Comparison of ENCODE assay signal across 18 cellular contexts in genomic region chr7:132969520-132969919, GRCh38.
DNase-seq lines count a peak whose midpoint lies in the region; ATAC-seq and TF ChIP-seq lines count a peak whose summit lies in the region.
"Had no signal": no experiment of that assay in that cellular context is flagged by ENCODE, and none has a peak within 500 bp of the region (broad histone marks: within the 10 kb centered on the region; RNA-seq: fewer than 3 reads in every experiment).

No MANE protein-coding gene starts in this region.

- H3K4me1 ChIP-seq in GM23248 (ENCODE audit: insufficient read depth): no peaks in the 10 kb centered on the region
- H3K4me1 ChIP-seq: BLaER1, HAP-1 had no signal

- peaks cover 18% of the 10 kb centered on the region for H3K79me2 ChIP-seq in GM23248 (ENCODE audit: insufficient read depth)

- CTCF ChIA-PET in WTC11 (lab: Charles Lee): no interaction called here

- peaks cover 44% of the 10 kb centered on the region for H3K36me3 Mint-ChIP-seq in stimulated activated naive CD8-positive, alpha-beta T cell treated with anti-CD3 and anti-CD28 coated beads, Interleukin-15, Interleukin-2, amounts not matched to agents 100 ng/mL and 50 ng/mL, for 24 hours (ENCODE audit: low read depth)
- peaks cover 8% of the 10 kb centered on the region for H3K36me3 Mint-ChIP-seq in WTC11
- peaks cover 11% of the 10 kb centered on the region for H3K36me3 Mint-ChIP-seq in mesothelial cell of epicardium

- peak overlapping the region; percentile 33 for H3K27ac Mint-ChIP-seq in stimulated activated naive CD8-positive, alpha-beta T cell treated with anti-CD3 and anti-CD28 coated beads, Interleukin-15, Interleukin-2, amounts not matched to agents 100 ng/mL and 50 ng/mL, for 24 hours
- H3K27ac Mint-ChIP-seq in WTC11 (peak overlapping the region; percentile 43; the same call in 1 of the 2 replicates), mesothelial cell of epicardium (no peak overlapping the region)
- H3K27ac Mint-ChIP-seq in stimulated activated naive CD8-positive, alpha-beta T cell treated with anti-CD3 and anti-CD28 coated beads, Interleukin-15, amount 100 ng/mL, for 72 hours: peak overlapping the region; percentile 45 to 49
- H3K27ac Mint-ChIP-seq: B cell; CD8-positive, alpha-beta T cell; HFFc6 had no signal

- H3K9me2 ChIP-seq in GM23248 (ENCODE audit: insufficient read depth): no peaks in the 10 kb centered on the region

- 78 to 93% methylated on average over 1 of the region's 1 CpG for WGBS in GM23248 (ENCODE audit: low coverage in 1 of 2, low lambda C conversion rate in 2 of 2, missing lambda C conversion rate in 2 of 2), 2 experiments

- no peak overlapping the region for H2AFZ ChIP-seq in GM23248

- TF ChIP-seq CTCF in WTC11 (IDR thresholded peaks at IDR 0.05) (no peak), mesothelial cell of epicardium (IDR thresholded peaks at IDR 0.05; ENCODE audit: unreplicated experiment) (no peak)

- H3K4me1 Mint-ChIP-seq in stimulated activated naive CD8-positive, alpha-beta T cell treated with anti-CD3 and anti-CD28 coated beads, Interleukin-15, Interleukin-2, amounts not matched to agents 100 ng/mL and 50 ng/mL, for 24 hours (ENCODE audit: low read depth): peaks cover 3% of the 10 kb centered on the region
- H3K4me1 Mint-ChIP-seq in WTC11: peaks cover 32% of the 10 kb centered on the region
- no peaks in the 10 kb centered on the region for H3K4me1 Mint-ChIP-seq in stimulated activated naive CD8-positive, alpha-beta T cell treated with anti-CD3 and anti-CD28 coated beads, Interleukin-15, amount 100 ng/mL, for 72 hours
- peaks cover 17% of the 10 kb centered on the region for H3K4me1 Mint-ChIP-seq in mesothelial cell of epicardium

- no peaks in the 10 kb centered on the region for H3K27me3 Mint-ChIP-seq in stimulated activated naive CD8-positive, alpha-beta T cell treated with anti-CD3 and anti-CD28 coated beads, Interleukin-15, Interleukin-2, amounts not matched to agents 100 ng/mL and 50 ng/mL, for 24 hours
- H3K27me3 Mint-ChIP-seq in WTC11 (ENCODE audit: low read depth): no peaks in the 10 kb centered on the region
- H3K27me3 Mint-ChIP-seq in stimulated activated naive CD8-positive, alpha-beta T cell treated with anti-CD3 and anti-CD28 coated beads, Interleukin-15, amount 100 ng/mL, for 72 hours: no peaks in the 10 kb centered on the region
- no peaks in the 10 kb centered on the region for H3K27me3 Mint-ChIP-seq in mesothelial cell of epicardium (ENCODE audit: low read depth)
- H3K27me3 Mint-ChIP-seq: B cell; CD4-positive, CD25-positive, alpha-beta regulatory T cell had no signal

- H3K9me3 ChIP-seq in GM23248 (ENCODE audit: low read depth): no peaks in the 10 kb centered on the region
- H3K9me3 ChIP-seq: BLaER1, Caco-2, HAP-1 had no signal

- no peaks in the 10 kb centered on the region for H3K9me3 Mint-ChIP-seq in stimulated activated naive CD8-positive, alpha-beta T cell treated with anti-CD3 and anti-CD28 coated beads, Interleukin-15, Interleukin-2, amounts not matched to agents 100 ng/mL and 50 ng/mL, for 24 hours
- no peaks in the 10 kb centered on the region for H3K9me3 Mint-ChIP-seq in WTC11
- no peaks in the 10 kb centered on the region for H3K9me3 Mint-ChIP-seq in stimulated activated naive CD8-positive, alpha-beta T cell treated with anti-CD3 and anti-CD28 coated beads, Interleukin-15, amount 100 ng/mL, for 72 hours
- no peaks in the 10 kb centered on the region for H3K9me3 Mint-ChIP-seq in mesothelial cell of epicardium
- H3K9me3 Mint-ChIP-seq: CD4-positive, CD25-positive, alpha-beta regulatory T cell; CD8-positive, alpha-beta T cell; HFFc6 had no signal

- H4K20me1 ChIP-seq in GM23248 (ENCODE audit: insufficient read depth): no peaks in the 10 kb centered on the region

- DNase-seq in stimulated activated naive CD8-positive, alpha-beta T cell treated with anti-CD3 and anti-CD28 coated beads, Interleukin-15, Interleukin-2, amounts not matched to agents 100 U/mL and 50 U/mL, for 24 hours: no peak
- no peak for DNase-seq in WTC11 (ENCODE audit: low spot score)
- DNase-seq in stimulated activated naive CD8-positive, alpha-beta T cell treated with anti-CD3 and anti-CD28 coated beads, Interleukin-15, amount 100 ng/mL, for 72 hours: no peak
- no peak for DNase-seq in mesothelial cell of epicardium (ENCODE audit: low spot score in 2 of 2, unreplicated experiment in 2 of 2)
- no peak for DNase-seq in GM23248
- DNase-seq: Caco-2; CD4-positive, CD25-positive, alpha-beta regulatory T cell; CD8-positive, alpha-beta T cell; DMS153; DND-41; HFFc6 had no signal

- no peak for ATAC-seq in stimulated activated naive CD8-positive, alpha-beta T cell treated with anti-CD3 and anti-CD28 coated beads, Interleukin-15, Interleukin-2, amounts not matched to agents 100 U/mL and 50 U/mL, for 24 hours
- ATAC-seq in WTC11: peak; percentile 64; the same call in 1 of the 2 replicates
- ATAC-seq in stimulated activated naive CD8-positive, alpha-beta T cell treated with anti-CD3 and anti-CD28 coated beads, Interleukin-15, amount 100 ng/mL, for 72 hours: no peak
- ATAC-seq: CD8-positive, alpha-beta T cell; GM12878 had no signal

- POLR2A ChIA-PET in WTC11 (lab: Charles Lee): no interaction called here

- no peaks in the 10 kb centered on the region for H3F3A ChIP-seq in GM23248 (ENCODE audit: insufficient read depth)

- H3K4me3 Mint-ChIP-seq in stimulated activated naive CD8-positive, alpha-beta T cell treated with anti-CD3 and anti-CD28 coated beads, Interleukin-15, Interleukin-2, amounts not matched to agents 100 ng/mL and 50 ng/mL, for 24 hours: no peak overlapping the region
- H3K4me3 Mint-ChIP-seq in WTC11 (no peak overlapping the region), mesothelial cell of epicardium (no peak overlapping the region)
- H3K4me3 Mint-ChIP-seq in stimulated activated naive CD8-positive, alpha-beta T cell treated with anti-CD3 and anti-CD28 coated beads, Interleukin-15, amount 100 ng/mL, for 72 hours: no peak overlapping the region
- H3K4me3 Mint-ChIP-seq: B cell; CD4-positive, CD25-positive, alpha-beta regulatory T cell; CD8-positive, alpha-beta T cell; HFFc6 had no signal

- in situ Hi-C loops in GM23248 (cut with MboI): no loop called here

- no peak overlapping the region for H3K4me2 ChIP-seq in GM23248 (ENCODE audit: unreplicated experiment)
- H3K4me2 ChIP-seq: BLaER1 had no signal

- no peaks in the 10 kb centered on the region for H3K27me3 ChIP-seq in GM23248 (replicated peaks; ENCODE audit: insufficient read depth)
- H3K27me3 ChIP-seq: BLaER1 had no signal

- no peak overlapping the region for H3K9ac ChIP-seq in GM23248
- H3K9ac ChIP-seq: BLaER1 had no signal

- no peak overlapping the region for H3K4me3 ChIP-seq in GM23248
- H3K4me3 ChIP-seq: BLaER1, GM12878, HAP-1 had no signal

- peaks cover 7% of the 10 kb centered on the region for H3K36me3 ChIP-seq in GM23248 (ENCODE audit: low read depth)

- no peak overlapping the region for H3K27ac ChIP-seq in GM23248
- H3K27ac ChIP-seq: 22Rv1, BLaER1, C4-2B had no signal

TF ChIP-seq in WTC11, 78 proteins besides CTCF, POLR2A, EP300 and RAD21 (continues in another document):
- TF ChIP-seq, protein P1, sequence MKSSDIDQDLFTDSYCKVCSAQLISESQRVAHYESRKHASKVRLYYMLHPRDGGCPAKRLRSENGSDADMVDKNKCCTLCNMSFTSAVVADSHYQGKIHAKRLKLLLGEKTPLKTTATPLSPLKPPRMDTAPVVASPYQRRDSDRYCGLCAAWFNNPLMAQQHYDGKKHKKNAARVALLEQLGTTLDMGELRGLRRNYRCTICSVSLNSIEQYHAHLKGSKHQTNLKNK (CRISPR knock-in tag; IDR thresholded peaks at IDR 0.05): no peak
- TF ChIP-seq OVOL2 (CRISPR knock-in tag; IDR thresholded peaks at IDR 0.05; ENCODE audit: borderline replicate concordance): no peak
- TF ChIP-seq RORB (CRISPR knock-in tag; IDR thresholded peaks at IDR 0.05): no peak
- no peak for TF ChIP-seq ZNF532 (CRISPR knock-in tag; IDR thresholded peaks at IDR 0.05; ENCODE audit: borderline replicate concordance)
- TF ChIP-seq ZNF317 (CRISPR knock-in tag; IDR thresholded peaks at IDR 0.05; ENCODE audit: borderline replicate concordance, low read depth): no peak
- no peak for TF ChIP-seq MXD4 (CRISPR knock-in tag; IDR thresholded peaks at IDR 0.05; ENCODE audit: borderline replicate concordance)
- TF ChIP-seq TEAD4 (CRISPR knock-in tag; IDR thresholded peaks at IDR 0.05): no peak
- TF ChIP-seq IRF1 (CRISPR knock-in tag; IDR thresholded peaks at IDR 0.05): no peak
